10 cellular contexts compared by ENCODE assay signal in the genomic region with DNA sequence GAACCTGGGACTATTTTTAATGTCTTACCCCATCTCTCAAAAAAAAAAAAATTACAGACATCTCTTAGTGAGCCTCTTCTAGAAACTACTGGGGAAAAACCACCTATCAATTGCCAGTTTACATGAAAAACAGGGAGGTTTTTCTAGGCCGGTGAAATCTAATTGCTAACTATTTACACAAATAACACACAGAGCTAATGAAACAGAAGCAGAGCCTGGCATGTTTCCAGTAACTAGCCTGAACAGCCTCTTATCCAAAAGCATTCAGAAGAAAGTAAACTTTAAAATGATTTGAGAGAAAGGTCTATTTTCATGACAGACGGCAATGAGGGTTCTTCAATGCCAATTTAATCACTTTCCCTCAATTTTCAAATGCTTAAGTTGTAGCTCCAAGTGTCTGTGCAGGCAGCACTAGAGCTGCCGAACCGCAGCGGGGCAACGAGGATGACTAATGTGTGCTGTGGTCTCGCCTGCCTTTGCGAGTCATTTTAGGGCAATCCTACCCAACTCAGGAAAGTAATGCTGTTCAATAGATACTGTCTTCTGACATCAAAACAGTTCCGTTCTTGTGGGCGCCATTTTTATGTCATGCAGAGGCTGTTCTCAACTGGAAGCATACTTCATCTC.
DNase-seq lines count a peak whose midpoint lies in the region; ATAC-seq and TF ChIP-seq lines count a peak whose summit lies in the region.
"Had no signal": no experiment of that assay in that cellular context is flagged by ENCODE, and none has a peak within 500 bp of the region (broad histone marks: within the 10 kb centered on the region; RNA-seq: fewer than 3 reads in every experiment).

No MANE protein-coding gene starts in this region.

- no peaks in the 10 kb centered on the region for H3K27me3 Mint-ChIP-seq in central memory CD8-positive, alpha-beta T cell
- H3K27me3 Mint-ChIP-seq: dendritic cell treated with granulocyte-macrophage colony-stimulating factor and Interleukin-4, amounts not matched to agents 40 ng/mL and 50 ng/mL, for 4 days had no signal

- peak; percentile 32 to 86 (median 76) for DNase-seq in NCI-H1417 (lab: John Stamatoyannopoulos, UW)
- DNase-seq in NCI-H1417 treated with DMSO at 0.1 percent for 48 hours (lab: John Stamatoyannopoulos, UW), result no peak
- no peak for DNase-seq in central memory CD8-positive, alpha-beta T cell (ENCODE audit: low spot score in 2 of 2)
- DNase-seq in stimulated activated CD4-positive, alpha-beta T cell treated with anti-CD3 and anti-CD28 coated beads, Interleukin-4, amount 100 ng/mL, for 4 hours, result peak; percentile 5 to 16
- DNase-seq in posterior cingulate gyrus, result no peak
- no peak for DNase-seq in LoVo (ENCODE audit: low spot score)
- DNase-seq: NCI-H187 treated with DMSO at 0.1 percent for 48 hours had no signal

- H3K4me1 Mint-ChIP-seq in central memory CD8-positive, alpha-beta T cell, result peaks cover 5% of the 10 kb centered on the region

- peaks cover 36% of the 10 kb centered on the region for H3K36me3 Mint-ChIP-seq in central memory CD8-positive, alpha-beta T cell (ENCODE audit: insufficient read depth)

- no peak overlapping the region for H3K27ac Mint-ChIP-seq in central memory CD8-positive, alpha-beta T cell (ENCODE audit: low read depth)
- H3K27ac Mint-ChIP-seq: dendritic cell treated with granulocyte-macrophage colony-stimulating factor and Interleukin-4, amounts not matched to agents 40 ng/mL and 50 ng/mL, for 4 days had no signal

- intact Hi-C loops in posterior cingulate gyrus (cut with DNase I), result no loop called here

- H3K9me3 Mint-ChIP-seq in central memory CD8-positive, alpha-beta T cell, result no peaks in the 10 kb centered on the region
- H3K9me3 Mint-ChIP-seq: dendritic cell treated with granulocyte-macrophage colony-stimulating factor and Interleukin-4, amounts not matched to agents 40 ng/mL and 50 ng/mL, for 4 days had no signal

- peak; percentile 58; the same call in 2 of the 3 replicates for ATAC-seq in SK-N-SH treated with all-trans-retinoic acid at 6 μM for 48 hours
- ATAC-seq in central memory CD8-positive, alpha-beta T cell (replicated peaks; ENCODE audit: extremely low read depth, poor library complexity, severe bottlenecking), result peak; percentile 71
- ATAC-seq in HG03565 (IDR thresholded peaks at IDR 0.05; ENCODE audit: unreplicated experiment), result no peak

- no peak overlapping the region for H3K4me3 Mint-ChIP-seq in central memory CD8-positive, alpha-beta T cell
- H3K4me3 Mint-ChIP-seq: dendritic cell treated with granulocyte-macrophage colony-stimulating factor and Interleukin-4, amounts not matched to agents 40 ng/mL and 50 ng/mL, for 4 days had no signal

TF ChIP-seq in SK-N-SH treated with all-trans-retinoic acid at 6 μM for 48 hours, 23 proteins besides CTCF, POLR2A, EP300 and RAD21:
- no peak for TF ChIP-seq TOX (CRISPR knock-in tag; IDR thresholded peaks at IDR 0.05; ENCODE audit: borderline replicate concordance)

Comparison
In these comparisons a context has a peak if more than half of its experiments do, and no peak if none do; other contexts are left out.
1. DNase-seq: peak in NCI-H1417 (3 of 3) and stimulated activated CD4-positive, alpha-beta T cell treated with anti-CD3 and anti-CD28 coated beads, Interleukin-4, amount 100 ng/mL, for 4 hours (2 of 2); none in NCI-H1417 treated with DMSO at 0.1 percent for 48 hours (single experiment), central memory CD8-positive, alpha-beta T cell (0 of 2), posterior cingulate gyrus (0 of 10) and LoVo (single experiment).